In the genomic region with DNA sequence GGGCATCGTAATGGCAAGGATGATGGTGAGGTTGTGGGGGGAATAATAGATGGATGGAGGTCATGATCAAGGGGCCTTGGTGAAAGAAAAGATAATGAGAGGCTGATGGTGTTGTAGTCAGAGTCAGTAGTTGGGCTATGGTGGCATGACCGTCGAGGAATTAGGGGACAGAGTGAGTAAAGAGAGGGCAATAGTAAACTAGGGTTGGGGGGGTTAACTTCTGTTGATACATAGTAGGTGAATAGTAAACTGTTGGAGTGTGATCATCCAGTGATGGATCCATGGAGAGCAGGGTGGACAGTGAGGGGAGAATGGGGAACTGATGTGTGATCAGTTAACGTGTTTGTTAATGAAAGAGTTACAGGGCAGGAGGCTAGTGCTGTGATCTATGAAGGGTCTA, we compare ENCODE assay signal across 9 cellular contexts. TPM values are rescaled to one million over a fixed set of nuclear protein-coding genes. Genes with fewer than 3 reads are reported as not detected.
A peak's percentile ranks its signal among the peaks of the same experiment; 100 is the strongest.
DNase-seq lines count a peak whose midpoint lies in the region; TF ChIP-seq lines count a peak whose summit lies in the region.
"Had no signal": no experiment of that assay in that cellular context is flagged by ENCODE, and none has a peak within 500 bp of the region (broad histone marks: within the 10 kb centered on the region; RNA-seq: fewer than 3 reads in every experiment).

No MANE protein-coding gene starts in this region.

- no peak overlapping the region for H3K14ac ChIP-seq in trophoblast cell (ENCODE audit: low read length)

- H3K27me3 ChIP-seq in Peyer's patch: no peaks in the 10 kb centered on the region
- H3K27me3 ChIP-seq in esophagus muscularis mucosa: no peaks in the 10 kb centered on the region
- no peaks in the 10 kb centered on the region for H3K27me3 ChIP-seq in trophoblast cell (ENCODE audit: insufficient read depth, low read length)

- no peak overlapping the region for H2AFZ ChIP-seq in trophoblast cell (ENCODE audit: insufficient read depth, low read length, poor library complexity)

- H3K4me1 ChIP-seq in ES-I3 (ENCODE audit: insufficient read depth, low read length) (peaks cover 12% of the 10 kb centered on the region), Peyer's patch (no peaks in the 10 kb centered on the region), esophagus muscularis mucosa (peaks cover 5 to 19% (median 13%) of the 10 kb centered on the region in 4 donors), trophoblast cell (ENCODE audit: control insufficient read depth in 1 of 2, insufficient read depth in 2 of 2, low read length in 2 of 2) (peaks cover 0 to 11% of the 10 kb centered on the region in 2 experiments)

- H3K4me2 ChIP-seq in trophoblast cell (ENCODE audit: low read length): peak overlapping the region; percentile 66

- TF ChIP-seq EP300 in esophagus muscularis mucosa (IDR thresholded peaks at IDR 0.05): no peak

- no peak overlapping the region for H3K18ac ChIP-seq in trophoblast cell (ENCODE audit: low read length)

- H2BK12ac ChIP-seq in trophoblast cell (ENCODE audit: low read length): no peak overlapping the region

- H4K91ac ChIP-seq in trophoblast cell (ENCODE audit: low read depth, low read length): no peak overlapping the region

- no peaks in the 10 kb centered on the region for H3K9me3 ChIP-seq in ES-I3 (ENCODE audit: control insufficient read depth, insufficient read depth, low read length)
- H3K9me3 ChIP-seq in Peyer's patch: no peaks in the 10 kb centered on the region
- H3K9me3 ChIP-seq in esophagus muscularis mucosa: no peaks in the 10 kb centered on the region
- H3K9me3 ChIP-seq in trophoblast cell (ENCODE audit: insufficient read depth, low read depth, low read length): no peaks in the 10 kb centered on the region

- H4K8ac ChIP-seq in trophoblast cell (ENCODE audit: low read depth, low read length): no peak overlapping the region

- H3K9ac ChIP-seq in ES-I3 (ENCODE audit: low read depth, low read length) (peak overlapping the region; percentile 76; the same call in 1 of the 2 replicates), trophoblast cell (ENCODE audit: low read length) (no peak overlapping the region)

- no peak for TF ChIP-seq CTCF in Peyer's patch (IDR thresholded peaks at IDR 0.05)
- TF ChIP-seq CTCF in esophagus muscularis mucosa (IDR thresholded peaks at IDR 0.05): no peak

- peaks cover 8% of the 10 kb centered on the region for H3K79me2 ChIP-seq in trophoblast cell (ENCODE audit: control insufficient read depth, insufficient read depth, low read length, poor library complexity)

- intact Hi-C loops in esophagus muscularis mucosa (cut with DNase I): no loop called here

- H3K36me3 ChIP-seq in ES-I3 (ENCODE audit: insufficient read depth, low read length) (no peaks in the 10 kb centered on the region; the same call in 1 of the 2 replicates), Peyer's patch (peaks cover 0 to 8% (median 0%) of the 10 kb centered on the region in 3 donors), esophagus muscularis mucosa (peaks cover under 1 to 20% (median 14%) of the 10 kb centered on the region in 4 donors), trophoblast cell (ENCODE audit: control insufficient read depth in 1 of 2, insufficient read depth in 2 of 2, low read length in 2 of 2) (peaks cover 20 to 26% of the 10 kb centered on the region in 2 experiments)

- peak overlapping the region; percentile 37 for H3K4ac ChIP-seq in trophoblast cell (ENCODE audit: low read depth, low read length)

- H3K79me1 ChIP-seq in trophoblast cell (ENCODE audit: low read length): peaks cover 9% of the 10 kb centered on the region

- H2BK5ac ChIP-seq in trophoblast cell (ENCODE audit: low read depth, low read length, poor library complexity): no peak overlapping the region

- TF ChIP-seq POLR2A in Peyer's patch (IDR thresholded peaks at IDR 0.05) (no peak), esophagus muscularis mucosa (IDR thresholded peaks at IDR 0.05; ENCODE audit: low read depth) (no peak)

- no peak overlapping the region for H3K23ac ChIP-seq in trophoblast cell (ENCODE audit: low read length)

- 81% methylated on average over 4 of the region's 4 CpGs for WGBS in esophagus muscularis mucosa
- WGBS in trophoblast cell (ENCODE audit: extremely low coverage, insufficient coverage, insufficient read length): no CpG with 5 or more reads among the region's 4 CpGs

- H4K12ac ChIP-seq in trophoblast cell (ENCODE audit: low read depth, low read length): no peak overlapping the region

- peak overlapping the region in 3 of 4 donors; percentile 56 to 86 (median 59) for H3K4me3 ChIP-seq in Peyer's patch
- peak overlapping the region; percentile 66 to 82 (median 69) for H3K4me3 ChIP-seq in esophagus muscularis mucosa
- no peak overlapping the region for H3K4me3 ChIP-seq in trophoblast cell (ENCODE audit: low read depth, low read length)

- H2AK5ac ChIP-seq in trophoblast cell (ENCODE audit: low read length): no peak overlapping the region

- no peak for DNase-seq in Peyer's patch
- no peak for DNase-seq in esophagus muscularis mucosa (ENCODE audit: extremely low spot score)
- DNase-seq in trophoblast cell: no peak
- DNase-seq in NOMO-1 treated with DMSO at 0.1 percent for 48 hours (lab: John Stamatoyannopoulos, UW; ENCODE audit: unreplicated experiment): no peak
- DNase-seq in AML-193 (lab: John Stamatoyannopoulos, UW): no peak
- no peak for DNase-seq in HK-2 (ENCODE audit: unreplicated experiment)
- no peak for DNase-seq in mesenteric fat pad (ENCODE audit: low spot score)
- DNase-seq: effector CD4-positive, alpha-beta T cell had no signal

- H2BK120ac ChIP-seq in trophoblast cell (ENCODE audit: insufficient read depth, low read length, poor library complexity): no peak overlapping the region

- H3K27ac ChIP-seq in Peyer's patch: peak overlapping the region in 1 of 4 donors; percentile 68
- H3K27ac ChIP-seq in esophagus muscularis mucosa (replicated peaks in 1 of 4): peak overlapping the region; percentile 80 to 86 (median 86)
- H3K27ac ChIP-seq in trophoblast cell (ENCODE audit: low read depth, low read length): no peak overlapping the region

RNA-seq across cellular contexts. Expression of a gene that starts 0.9 kb away (rescaled TPM):
- total RNA-seq in Peyer's patch (10 to 100 TPM; 12.5 to 67.7 (median 26.4) TPM), esophagus muscularis mucosa (10 to 100 TPM; 38.5 to 47.3 (median 43.9) TPM), mesenteric fat pad (40.4 TPM)
- polyA plus RNA-seq in trophoblast cell (2013): 48.6 and 51.3 TPM in 2 replicates

RNA-seq across cellular contexts. Expression of a gene that starts 6.9 kb away (rescaled TPM):
- 10 to 100 TPM in 3 of 4 donors, 1 to 10 TPM in 1; 9.1 to 26.4 (median 10.9) TPM for total RNA-seq in Peyer's patch
- 1 to 10 TPM; 2.5 to 7.9 (median 7.4) TPM for total RNA-seq in esophagus muscularis mucosa
- 0.71 and 0.86 TPM in 2 replicates for polyA plus RNA-seq in trophoblast cell (2013)
- 4.4 TPM for total RNA-seq in mesenteric fat pad

RNA-seq across cellular contexts. Expression of a gene that starts 31.9 kb away (rescaled TPM):
- total RNA-seq in Peyer's patch: 10 to 100 TPM in 1 of 4 donors, 1 to 10 TPM in 3; 3.7 to 11.4 (median 5.2) TPM
- 10 to 100 TPM; 15.0 to 21.5 (median 18.9) TPM for total RNA-seq in esophagus muscularis mucosa
- polyA plus RNA-seq in trophoblast cell (2013): 29.8 and 31.0 TPM in 2 replicates
- total RNA-seq in mesenteric fat pad: 7.8 TPM

RNA-seq across cellular contexts. Expression of a gene that starts 44.7 kb away (rescaled TPM):
- 100 to 1,000 TPM in 3 of 4 donors, 10 to 100 TPM in 1; 47.0 to 189 (median 134) TPM for total RNA-seq in Peyer's patch
- 10 to 100 TPM; 15.7 to 20.7 (median 17.4) TPM for total RNA-seq in esophagus muscularis mucosa
- 118 TPM in 2 replicates for polyA plus RNA-seq in trophoblast cell (2013)
- total RNA-seq in mesenteric fat pad: 18.8 TPM
